In genomic region chr1:145891143-145891542, GRCh38 we compare ENCODE assay signal across 8 cellular contexts. TPM values are rescaled to one million over a fixed set of nuclear protein-coding genes. Genes with fewer than 3 reads are reported as not detected.
DNase-seq lines count a peak whose midpoint lies in the region; ATAC-seq and TF ChIP-seq lines count a peak whose summit lies in the region.

No MANE protein-coding gene starts in this region.

- no peaks in the 10 kb centered on the region for H3K36me3 ChIP-seq in Loucy (ENCODE audit: insufficient read depth, low read length)
- H3K36me3 ChIP-seq in body of pancreas (replicated peaks in 1 of 2; ENCODE audit: insufficient read depth in 1 of 2, low read depth in 2 of 2): no peaks in the 10 kb centered on the region
- H3K36me3 ChIP-seq in left lung: no peaks in the 10 kb centered on the region
- no peaks in the 10 kb centered on the region for H3K36me3 ChIP-seq in thoracic aorta

- intact Hi-C loops in body of pancreas (cut with DNase I): no loop called here
- intact Hi-C loops in left lung (cut with DNase I): no loop called here

- peak overlapping the region; percentile 33 for H3K9ac ChIP-seq in Loucy (ENCODE audit: low read depth, low read length, poor library complexity, severe bottlenecking)

- H3K27me3 ChIP-seq in Loucy (ENCODE audit: insufficient read depth, low read length, poor library complexity, severe bottlenecking) (no peaks in the 10 kb centered on the region), body of pancreas (no peaks in the 10 kb centered on the region), left lung (no peaks in the 10 kb centered on the region), thoracic aorta (replicated peaks; ENCODE audit: insufficient read depth) (no peaks in the 10 kb centered on the region)

- H3K27me3 Mint-ChIP-seq in activated T-cell treated with anti-CD3 and anti-CD28 coated beads, Interleukin-2, amount 50 U/mL, for 72 hours (ENCODE audit: low read depth): no peaks in the 10 kb centered on the region
- no peaks in the 10 kb centered on the region for H3K27me3 Mint-ChIP-seq in activated CD8-positive, alpha-beta T cell treated with anti-CD3 and anti-CD28 coated beads, Interleukin-2, amount 10 ng/mL, durations not matched to agents 7 days and 5 days (ENCODE audit: low read depth)

- CTCF ChIA-PET in activated CD8-positive, alpha-beta T cell treated with anti-CD3 and anti-CD28 coated beads, Interleukin-2, amount 10 ng/mL, durations not matched to agents 7 days and 5 days (lab: Charles Lee): interaction anchor here (0.8 to 4.7 kb wide), 24 partner anchors 8 to 126 kb away, joined by 3 to 41 read pairs (median 8); partner anchors contain the start of genes ANKRD34A, ITGA10, LIX1L and NUDT17

- H3K4me3 ChIP-seq in Loucy (ENCODE audit: low read length, poor library complexity, severe bottlenecking) (no peak overlapping the region), body of pancreas (no peak overlapping the region), left lung (no peak overlapping the region), thoracic aorta (peak overlapping the region; percentile 39)

- H3K27ac ChIP-seq in body of pancreas (peak overlapping the region; percentile 86 to 95 (median 92)), left lung (peak overlapping the region; percentile 86 to 93), thoracic aorta (peak overlapping the region; percentile 84 to 99)

- no peak for TF ChIP-seq CTCF in Loucy (conservative IDR thresholded peaks at IDR 0.05; ENCODE audit: low read length)
- no peak for TF ChIP-seq CTCF in body of pancreas (IDR thresholded peaks at IDR 0.05)
- TF ChIP-seq CTCF in left lung (IDR thresholded peaks at IDR 0.05): no peak
- no peak for TF ChIP-seq CTCF in thoracic aorta (IDR thresholded peaks at IDR 0.05)

- DNase-seq in body of pancreas: peak in 2 of 4 donors; percentile 19 to 53
- peak in 1 of 2 donors; percentile 51 for DNase-seq in left lung
- no peak for DNase-seq in thoracic aorta (ENCODE audit: low spot score)
- no peak for DNase-seq in AML-193 (lab: John Stamatoyannopoulos, UW)
- no peak for DNase-seq in activated T-cell treated with anti-CD3 and anti-CD28 coated beads, Interleukin-2, amount 50 U/mL, for 72 hours
- DNase-seq in activated CD8-positive, alpha-beta T cell treated with anti-CD3 and anti-CD28 coated beads, Interleukin-2, amount 10 ng/mL, durations not matched to agents 7 days and 5 days: no peak
- DNase-seq in GDM1 (lab: John Stamatoyannopoulos, UW): no peak

- H3K36me3 Mint-ChIP-seq in activated T-cell treated with anti-CD3 and anti-CD28 coated beads, Interleukin-2, amount 50 U/mL, for 72 hours (ENCODE audit: insufficient read depth in 2 of 2): no peaks in the 10 kb centered on the region
- H3K36me3 Mint-ChIP-seq in activated CD8-positive, alpha-beta T cell treated with anti-CD3 and anti-CD28 coated beads, Interleukin-2, amount 10 ng/mL, durations not matched to agents 7 days and 5 days (ENCODE audit: low read depth): no peaks in the 10 kb centered on the region

- no peaks in the 10 kb centered on the region for H4K20me1 ChIP-seq in Loucy (ENCODE audit: insufficient read depth, low read length, poor library complexity, severe bottlenecking)

- no peaks in the 10 kb centered on the region for H3K9me2 ChIP-seq in Loucy (replicated peaks; ENCODE audit: low read depth, low read length)

- H3K4me1 ChIP-seq in Loucy (ENCODE audit: insufficient read depth, low read length, poor library complexity, severe bottlenecking) (no peaks in the 10 kb centered on the region), body of pancreas (peaks cover 37% of the 10 kb centered on the region), left lung (peaks cover 28 to 38% of the 10 kb centered on the region in 2 donors), thoracic aorta (ENCODE audit: control insufficient read depth in 1 of 2, low read depth in 2 of 2) (peaks cover 22 to 54% of the 10 kb centered on the region in 2 donors)

- H2AFZ ChIP-seq in Loucy (ENCODE audit: low read length): peak overlapping the region; percentile 52

- no peak overlapping the region for H3K4me3 Mint-ChIP-seq in activated T-cell treated with anti-CD3 and anti-CD28 coated beads, Interleukin-2, amount 50 U/mL, for 72 hours
- no peak overlapping the region for H3K4me3 Mint-ChIP-seq in activated CD8-positive, alpha-beta T cell treated with anti-CD3 and anti-CD28 coated beads, Interleukin-2, amount 10 ng/mL, durations not matched to agents 7 days and 5 days

- H3K27ac Mint-ChIP-seq in activated T-cell treated with anti-CD3 and anti-CD28 coated beads, Interleukin-2, amount 50 U/mL, for 72 hours: no peak overlapping the region
- no peak overlapping the region for H3K27ac Mint-ChIP-seq in activated CD8-positive, alpha-beta T cell treated with anti-CD3 and anti-CD28 coated beads, Interleukin-2, amount 10 ng/mL, durations not matched to agents 7 days and 5 days

- H3K9me3 ChIP-seq in Loucy (ENCODE audit: insufficient read depth, low read depth, low read length): no peaks in the 10 kb centered on the region
- H3K9me3 ChIP-seq in body of pancreas: no peaks in the 10 kb centered on the region
- no peaks in the 10 kb centered on the region for H3K9me3 ChIP-seq in left lung
- no peaks in the 10 kb centered on the region for H3K9me3 ChIP-seq in thoracic aorta

- 0 to 15% methylated on average over 1 of the region's 1 CpG for whole genome bisulfite sequencing in body of pancreas, 2 donors

- no peaks in the 10 kb centered on the region for H3F3A ChIP-seq in Loucy (ENCODE audit: low read depth)

- H3K9me3 Mint-ChIP-seq in activated T-cell treated with anti-CD3 and anti-CD28 coated beads, Interleukin-2, amount 50 U/mL, for 72 hours: no peaks in the 10 kb centered on the region
- no peaks in the 10 kb centered on the region for H3K9me3 Mint-ChIP-seq in activated CD8-positive, alpha-beta T cell treated with anti-CD3 and anti-CD28 coated beads, Interleukin-2, amount 10 ng/mL, durations not matched to agents 7 days and 5 days (ENCODE audit: insufficient read depth)

- POLR2A ChIA-PET in activated CD8-positive, alpha-beta T cell treated with anti-CD3 and anti-CD28 coated beads, Interleukin-2, amount 10 ng/mL, durations not matched to agents 7 days and 5 days (lab: Charles Lee): interaction anchor here (0.9 to 1.2 kb wide), 2 partner anchors 20 to 32 kb away, joined by 3 read pairs; no protein-coding TSS in a partner anchor

- peaks cover 4% of the 10 kb centered on the region for H3K4me1 Mint-ChIP-seq in activated T-cell treated with anti-CD3 and anti-CD28 coated beads, Interleukin-2, amount 50 U/mL, for 72 hours (ENCODE audit: low read depth)
- H3K4me1 Mint-ChIP-seq in activated CD8-positive, alpha-beta T cell treated with anti-CD3 and anti-CD28 coated beads, Interleukin-2, amount 10 ng/mL, durations not matched to agents 7 days and 5 days (ENCODE audit: low read depth): peaks cover 5% of the 10 kb centered on the region

- no peak overlapping the region for H3K4me2 ChIP-seq in Loucy (ENCODE audit: low read depth, low read length, poor library complexity, severe bottlenecking)

- TF ChIP-seq POLR2A in body of pancreas (IDR thresholded peaks at IDR 0.05): no peak

- no peaks in the 10 kb centered on the region for H3K79me2 ChIP-seq in Loucy (ENCODE audit: insufficient read depth, low read length)

- ATAC-seq in body of pancreas: no peak
- ATAC-seq in left lung: peak; percentile 67
- ATAC-seq in thoracic aorta (ENCODE audit: insufficient number of reproducible peaks, low FRiP score, low read depth): no peak
- no peak for ATAC-seq in activated T-cell treated with anti-CD3 and anti-CD28 coated beads, Interleukin-2, amount 50 U/mL, for 72 hours (replicated peaks in 1 of 2)
- no peak for ATAC-seq in activated CD8-positive, alpha-beta T cell treated with anti-CD3 and anti-CD28 coated beads, Interleukin-2, amount 10 ng/mL, durations not matched to agents 7 days and 5 days

RNA-seq across cellular contexts. Expression of gene ANKRD35, which starts 5.5 kb away (rescaled TPM):
- total RNA-seq in body of pancreas (1 to 10 TPM in 1 of 2 donors, under 1 TPM in 1; 0.26 to 1.3 TPM), left lung (1 to 10 TPM; 1.4 to 3.4 TPM), thoracic aorta (10 to 100 TPM in 1 of 2 donors, 1 to 10 TPM in 1; 9.6 to 15.7 TPM)
- total RNA-seq in activated T-cell treated with anti-CD3 and anti-CD28 coated beads, Interleukin-2, amount 50 U/mL, for 72 hours: under 1 TPM; 0.39 to 0.41 TPM
- total RNA-seq in activated CD8-positive, alpha-beta T cell treated with anti-CD3 and anti-CD28 coated beads, Interleukin-2, amount 10 ng/mL, durations not matched to agents 7 days and 5 days: 1 to 10 TPM in 1 of 2 experiments, under 1 TPM in 1; 0.76 to 1.1 TPM

RNA-seq across cellular contexts. Expression of gene ITGA10, which starts 18.7 kb away (rescaled TPM):
- 1 to 10 TPM; 4.0 to 5.7 TPM for total RNA-seq in body of pancreas
- 10 to 100 TPM in 1 of 2 donors, 1 to 10 TPM in 1; 5.8 to 12.5 TPM for total RNA-seq in left lung
- 100 to 1,000 TPM; 156 to 267 TPM for total RNA-seq in thoracic aorta
- total RNA-seq in activated T-cell treated with anti-CD3 and anti-CD28 coated beads, Interleukin-2, amount 50 U/mL, for 72 hours: 1 to 10 TPM; 1.7 to 3.5 TPM
- 1 to 10 TPM; 2.2 to 2.9 TPM for total RNA-seq in activated CD8-positive, alpha-beta T cell treated with anti-CD3 and anti-CD28 coated beads, Interleukin-2, amount 10 ng/mL, durations not matched to agents 7 days and 5 days

RNA-seq across cellular contexts. Expression of gene PEX11B, which starts 27.4 kb away (rescaled TPM):
- 10 to 100 TPM; 10.5 to 11.4 TPM for total RNA-seq in body of pancreas
- 10 to 100 TPM; 31.9 to 32.4 TPM for total RNA-seq in left lung
- total RNA-seq in thoracic aorta: 10 to 100 TPM; 21.7 to 25.3 TPM
- total RNA-seq in activated T-cell treated with anti-CD3 and anti-CD28 coated beads, Interleukin-2, amount 50 U/mL, for 72 hours: 10 to 100 TPM; 39.8 to 44.0 TPM
- 10 to 100 TPM; 33.3 to 35.9 TPM for total RNA-seq in activated CD8-positive, alpha-beta T cell treated with anti-CD3 and anti-CD28 coated beads, Interleukin-2, amount 10 ng/mL, durations not matched to agents 7 days and 5 days

RNA-seq across cellular contexts. Expression of gene PIAS3, which starts 32.3 kb away (rescaled TPM):
- total RNA-seq in body of pancreas (10 to 100 TPM; 14.2 to 17.6 TPM), left lung (10 to 100 TPM; 35.8 to 42.6 TPM), thoracic aorta (10 to 100 TPM; 34.4 to 60.1 TPM)
- total RNA-seq in activated T-cell treated with anti-CD3 and anti-CD28 coated beads, Interleukin-2, amount 50 U/mL, for 72 hours: 10 to 100 TPM; 30.9 to 35.6 TPM
- total RNA-seq in activated CD8-positive, alpha-beta T cell treated with anti-CD3 and anti-CD28 coated beads, Interleukin-2, amount 10 ng/mL, durations not matched to agents 7 days and 5 days: 10 to 100 TPM; 19.8 to 23.7 TPM

RNA-seq across cellular contexts. Expression of gene RBM8A, which starts 36.1 kb away (rescaled TPM):
- 10 to 100 TPM; 47.2 to 70.2 TPM for total RNA-seq in body of pancreas
- total RNA-seq in left lung: 100 to 1,000 TPM in 1 of 2 donors, 10 to 100 TPM in 1; 90.2 to 118 TPM
- 100 to 1,000 TPM in 1 of 2 donors, 10 to 100 TPM in 1; 37.8 to 151 TPM for total RNA-seq in thoracic aorta
- 100 to 1,000 TPM; 238 to 244 TPM for total RNA-seq in activated T-cell treated with anti-CD3 and anti-CD28 coated beads, Interleukin-2, amount 50 U/mL, for 72 hours
- 100 to 1,000 TPM; 202 to 204 TPM for total RNA-seq in activated CD8-positive, alpha-beta T cell treated with anti-CD3 and anti-CD28 coated beads, Interleukin-2, amount 10 ng/mL, durations not matched to agents 7 days and 5 days

Comparison
In these comparisons a context has a peak if more than half of its experiments do, and no peak if none do; other contexts are left out.
1. RNA of gene ITGA10, which starts 18.7 kb away (total RNA-seq): 156 to 267 TPM in thoracic aorta; 5.8 to 12.5 TPM in left lung, 4.0 to 5.7 TPM in body of pancreas, 1.7 to 3.5 TPM in activated T-cell treated with anti-CD3 and anti-CD28 coated beads, Interleukin-2, amount 50 U/mL, for 72 hours and 2.2 to 2.9 TPM in activated CD8-positive, alpha-beta T cell treated with anti-CD3 and anti-CD28 coated beads, Interleukin-2, amount 10 ng/mL, durations not matched to agents 7 days and 5 days; every median in the first group is over 10 times any median in the second.
2. Peak in every context shown above with its lines, with median percentiles within 50 percentile points of each other: H3K27ac ChIP-seq.